ENCODE assay signal across 26 cellular contexts in the genomic region with DNA sequence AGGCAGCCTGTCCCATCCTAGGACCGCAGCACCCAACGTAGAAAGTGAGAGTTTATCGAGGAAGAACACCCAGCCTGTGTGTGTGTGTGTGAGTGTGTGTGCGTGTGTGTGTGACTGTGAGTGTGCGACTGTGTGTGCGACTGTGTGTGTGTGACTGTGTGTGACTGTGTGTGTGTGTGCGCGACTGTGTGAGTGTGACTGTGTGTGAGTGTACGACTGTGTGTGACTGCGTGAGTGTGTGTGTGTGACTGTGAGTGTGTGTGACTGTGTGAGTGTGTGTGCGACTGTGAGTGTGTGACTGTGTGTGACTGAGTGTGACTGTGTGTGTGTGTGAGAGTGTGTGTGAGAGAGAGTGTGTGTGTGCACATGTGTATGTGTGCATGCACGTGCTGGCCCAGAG. TPM values are rescaled to one million over a fixed set of nuclear protein-coding genes. Genes with fewer than 3 reads are reported as not detected.
"Had no signal": no experiment of that assay in that cellular context is flagged by ENCODE, and none has a peak within 500 bp of the region (broad histone marks: within the 10 kb centered on the region; RNA-seq: fewer than 3 reads in every experiment).

No MANE protein-coding gene starts in this region.

- H3K27me3 ChIP-seq: brain microvascular endothelial cell, pancreas, stomach had no signal

- H3K27ac ChIP-seq: brain microvascular endothelial cell, coronary artery, esophagus squamous epithelium, pancreas, SK-N-MC had no signal

- FAIRE-seq: keratinocyte, pancreas, TTC549 had no signal

- DNase-seq: activated B cell treated with CpG ODN at 0.5 μM for 24 hours; activated CD4-positive, alpha-beta T cell treated with anti-CD3 and anti-CD28 coated beads for 4 hours; activated CD8-positive, alpha-beta T cell treated with anti-CD3 and anti-CD28 coated beads, Interleukin-2, amount 10 ng/mL, durations not matched to agents 7 days and 5 days; activated naive CD4-positive, alpha-beta T cell treated with Interleukin-2 at 50 U/mL for 16 hours; activated naive CD8-positive, alpha-beta T cell treated with anti-CD3 and anti-CD28 coated beads, Interleukin-2, amount 50 U/mL, for 24 hours; activated T-cell treated with anti-CD3 and anti-CD28 coated beads, Interleukin-2, amount 50 U/mL, for 24 hours; anterior cingulate cortex; brain microvascular endothelial cell; effector CD4-positive, alpha-beta T cell; esophagus squamous epithelium; hypothalamus; lower lobe of right lung; stimulated activated CD4-positive, alpha-beta T cell treated with anti-CD3 and anti-CD28 coated beads, Interleukin-4, amount 100 ng/mL, for 1 hour; stomach had no signal

- H3K9me3 ChIP-seq: esophagus squamous epithelium, lower lobe of right lung, pancreas, stomach had no signal

- H3K4me1 Mint-ChIP-seq: activated naive CD8-positive, alpha-beta T cell treated with anti-CD3 and anti-CD28 coated beads, Interleukin-2, amount 50 U/mL, for 24 hours had no signal

- H3K4me3 Mint-ChIP-seq: activated B cell treated with CpG ODN at 0.5 μM for 24 hours; activated CD8-positive, alpha-beta T cell treated with anti-CD3 and anti-CD28 coated beads, Interleukin-2, amount 10 ng/mL, durations not matched to agents 7 days and 5 days; activated naive CD8-positive, alpha-beta T cell treated with anti-CD3 and anti-CD28 coated beads, Interleukin-2, amount 50 U/mL, for 24 hours; activated T-cell treated with anti-CD3 and anti-CD28 coated beads, Interleukin-2, amount 50 U/mL, for 24 hours; mesothelial cell of epicardium; T-helper 2 cell treated with Interferon-gamma antibody and Interleukin-4, amounts not matched to agents 5 μg/mL and 100 μg/mL, for 36 hours; type B pancreatic cell had no signal

- H3K27ac Mint-ChIP-seq: activated B cell treated with CpG ODN at 0.5 μM for 24 hours; activated CD8-positive, alpha-beta T cell treated with anti-CD3 and anti-CD28 coated beads, Interleukin-2, amount 10 ng/mL, durations not matched to agents 7 days and 5 days; activated naive CD8-positive, alpha-beta T cell treated with anti-CD3 and anti-CD28 coated beads, Interleukin-2, amount 50 U/mL, for 24 hours; activated T-cell treated with anti-CD3 and anti-CD28 coated beads, Interleukin-2, amount 50 U/mL, for 24 hours; activated T-helper 2 cell treated with anti-CD3 and anti-CD28 coated beads, Interferon-gamma antibody, Interleukin-2, Interleukin-4, amounts not matched to agents 10 μg/mL and 5 μg/mL and 100 μg/mL, durations not matched to agents 14 hours and 24 hours and 36 hours; mesothelial cell of epicardium; T-helper 2 cell treated with Interferon-gamma antibody and Interleukin-4, amounts not matched to agents 5 μg/mL and 100 μg/mL, for 36 hours; type B pancreatic cell had no signal

- H3K9me3 Mint-ChIP-seq: activated B cell treated with CpG ODN at 0.5 μM for 24 hours; activated naive CD8-positive, alpha-beta T cell treated with anti-CD3 and anti-CD28 coated beads, Interleukin-2, amount 50 U/mL, for 24 hours; activated T-cell treated with anti-CD3 and anti-CD28 coated beads, Interleukin-2, amount 50 U/mL, for 24 hours; activated T-helper 2 cell treated with anti-CD3 and anti-CD28 coated beads, Interferon-gamma antibody, Interleukin-2, Interleukin-4, amounts not matched to agents 10 μg/mL and 5 μg/mL and 100 μg/mL, durations not matched to agents 14 hours and 24 hours and 36 hours; mesothelial cell of epicardium; T-helper 2 cell treated with Interferon-gamma antibody and Interleukin-4, amounts not matched to agents 5 μg/mL and 100 μg/mL, for 36 hours; type B pancreatic cell had no signal

- ATAC-seq: activated CD8-positive, alpha-beta T cell treated with anti-CD3 and anti-CD28 coated beads, Interleukin-2, amount 10 ng/mL, durations not matched to agents 7 days and 5 days; activated naive CD8-positive, alpha-beta T cell treated with anti-CD3 and anti-CD28 coated beads, Interleukin-2, amount 50 U/mL, for 24 hours; lower lobe of right lung; pancreas; sciatic nerve had no signal

- H3K36me3 Mint-ChIP-seq: mesothelial cell of epicardium, type B pancreatic cell had no signal

- H3K4me1 ChIP-seq: pancreas had no signal

- H3K36me3 ChIP-seq: brain microvascular endothelial cell, esophagus squamous epithelium, lower lobe of right lung, pancreas, stomach had no signal

- H3K4me3 ChIP-seq: coronary artery, esophagus squamous epithelium, lower lobe of right lung, pancreas, SK-N-MC, smooth muscle cell, stomach had no signal

- H3K4me2 ChIP-seq: smooth muscle cell had no signal

- H3K27me3 Mint-ChIP-seq: activated B cell treated with CpG ODN at 0.5 μM for 24 hours; activated naive CD8-positive, alpha-beta T cell treated with anti-CD3 and anti-CD28 coated beads, Interleukin-2, amount 50 U/mL, for 24 hours; activated T-cell treated with anti-CD3 and anti-CD28 coated beads, Interleukin-2, amount 50 U/mL, for 24 hours had no signal

RNA-seq across cellular contexts. Expression of gene DLL4, which starts 15.1 kb away (rescaled TPM):
- total RNA-seq: activated B cell treated with CpG ODN at 0.5 μM for 24 hours; activated CD8-positive, alpha-beta T cell treated with anti-CD3 and anti-CD28 coated beads, Interleukin-2, amount 10 ng/mL, durations not matched to agents 7 days and 5 days; smooth muscle cell had no signal
- polyA plus RNA-seq: keratinocyte, smooth muscle cell had no signal

RNA-seq across cellular contexts. Expression of gene RHOV, which starts 40.0 kb away (rescaled TPM):
- total RNA-seq: activated CD8-positive, alpha-beta T cell treated with anti-CD3 and anti-CD28 coated beads, Interleukin-2, amount 10 ng/mL, durations not matched to agents 7 days and 5 days; pulmonary artery endothelial cell had no signal
